In genomic region chr22:39239561-39240423, GRCh38 we compare ENCODE assay signal across 10 cellular contexts. TPM values are rescaled to one million over a fixed set of nuclear protein-coding genes. Genes with fewer than 3 reads are reported as not detected.
DNase-seq lines count a peak whose midpoint lies in the region; ATAC-seq and TF ChIP-seq lines count a peak whose summit lies in the region.
"Had no signal": no experiment of that assay in that cellular context is flagged by ENCODE, and none has a peak within 500 bp of the region (broad histone marks: within the 10 kb centered on the region; RNA-seq: fewer than 3 reads in every experiment).

No MANE protein-coding gene starts in this region.

- H3K4me3 ChIP-seq in upper lobe of left lung, result peak overlapping the region in 2 of 4 donors; percentile 64 to 79
- H3K4me3 ChIP-seq: thoracic aorta had no signal

- TF ChIP-seq POLR2A in upper lobe of left lung (IDR thresholded peaks at IDR 0.05), result no peak

- H3K36me3 Mint-ChIP-seq in activated T-cell treated with anti-CD3 and anti-CD28 coated beads, Interleukin-2, amount 50 U/mL, for 24 hours (ENCODE audit: low read depth), result no peaks in the 10 kb centered on the region
- peaks cover 0 to 4% of the 10 kb centered on the region in 2 donors for H3K36me3 Mint-ChIP-seq in activated T-cell treated with anti-CD3 and anti-CD28 coated beads, Interleukin-2, amount 50 U/mL, for 72 hours (ENCODE audit: insufficient read depth in 2 of 2)

- no peaks in the 10 kb centered on the region for H3K36me3 ChIP-seq in upper lobe of left lung
- H3K36me3 ChIP-seq: thoracic aorta had no signal

- peak overlapping the region; percentile 69 for H3K4me3 Mint-ChIP-seq in activated T-cell treated with anti-CD3 and anti-CD28 coated beads, Interleukin-2, amount 50 U/mL, for 24 hours
- H3K4me3 Mint-ChIP-seq in activated T-cell treated with anti-CD3 and anti-CD28 coated beads, Interleukin-2, amount 50 U/mL, for 72 hours, result peak overlapping the region; percentile 87 to 93

- no peak for ATAC-seq in activated T-cell treated with anti-CD3 and anti-CD28 coated beads, Interleukin-2, amount 50 U/mL, for 72 hours (replicated peaks in 1 of 2)
- ATAC-seq in left lobe of liver (peak; percentile 74), upper lobe of left lung (ENCODE audit: low FRiP score in 2 of 2) (peak in 1 of 2 donors; percentile 58), HG03460 (IDR thresholded peaks at IDR 0.05; ENCODE audit: unreplicated experiment) (no peak)

- DNase-seq in activated T-cell treated with anti-CD3 and anti-CD28 coated beads, Interleukin-2, amount 50 U/mL, for 24 hours, result no peak
- no peak for DNase-seq in activated T-cell treated with anti-CD3 and anti-CD28 coated beads for 4 hours
- DNase-seq in activated T-cell treated with anti-CD3 and anti-CD28 coated beads, Interleukin-2, amount 50 U/mL, for 72 hours, result no peak
- peak; percentile 79 for DNase-seq in left lobe of liver (ENCODE audit: low spot score)
- DNase-seq in upper lobe of left lung, result peak; percentile 92
- DNase-seq in effector CD4-positive, alpha-beta T cell, result no peak
- DNase-seq in foreskin melanocyte, result no peak
- DNase-seq: endodermal cell had no signal

- H3K4me1 Mint-ChIP-seq in activated T-cell treated with anti-CD3 and anti-CD28 coated beads, Interleukin-2, amount 50 U/mL, for 24 hours (ENCODE audit: low read depth), result peaks cover 69% of the 10 kb centered on the region
- peaks cover 67% of the 10 kb centered on the region for H3K4me1 Mint-ChIP-seq in activated T-cell treated with anti-CD3 and anti-CD28 coated beads, Interleukin-2, amount 50 U/mL, for 72 hours (ENCODE audit: low read depth)

- peaks cover 92 to 100% (median 94%) of the 10 kb centered on the region in 4 donors for H3K4me1 ChIP-seq in upper lobe of left lung

- WGBS in upper lobe of left lung, 2 donors, result 42 to 55% methylated on average over 10 to 19 of the region's 20 CpGs

- peak overlapping the region; percentile 73 to 92 (median 81) for H3K27ac ChIP-seq in upper lobe of left lung
- H3K27ac ChIP-seq: thoracic aorta had no signal

- H3K9me3 ChIP-seq in upper lobe of left lung, result no peaks in the 10 kb centered on the region
- H3K9me3 ChIP-seq: thoracic aorta had no signal

- no peak for TF ChIP-seq EP300 in upper lobe of left lung (IDR thresholded peaks at IDR 0.05)

- H3K27me3 ChIP-seq in upper lobe of left lung, result peaks cover 0 to 7% (median 3%) of the 10 kb centered on the region in 4 donors

- no peak for TF ChIP-seq CTCF in upper lobe of left lung (IDR thresholded peaks at IDR 0.05)

- H3K27me3 Mint-ChIP-seq in activated T-cell treated with anti-CD3 and anti-CD28 coated beads, Interleukin-2, amount 50 U/mL, for 24 hours, result peaks cover 45% of the 10 kb centered on the region
- H3K27me3 Mint-ChIP-seq in activated T-cell treated with anti-CD3 and anti-CD28 coated beads, Interleukin-2, amount 50 U/mL, for 72 hours (ENCODE audit: low read depth), result peaks cover 54% of the 10 kb centered on the region

- H3K27ac Mint-ChIP-seq in activated T-cell treated with anti-CD3 and anti-CD28 coated beads, Interleukin-2, amount 50 U/mL, for 24 hours, result no peak overlapping the region
- peak overlapping the region; percentile 39 for H3K27ac Mint-ChIP-seq in activated T-cell treated with anti-CD3 and anti-CD28 coated beads, Interleukin-2, amount 50 U/mL, for 72 hours

- H3K9me3 Mint-ChIP-seq in activated T-cell treated with anti-CD3 and anti-CD28 coated beads, Interleukin-2, amount 50 U/mL, for 24 hours, result no peaks in the 10 kb centered on the region
- H3K9me3 Mint-ChIP-seq in activated T-cell treated with anti-CD3 and anti-CD28 coated beads, Interleukin-2, amount 50 U/mL, for 72 hours, result no peaks in the 10 kb centered on the region
- H3K9me3 Mint-ChIP-seq: endodermal cell had no signal

RNA-seq across cellular contexts. Expression of gene PDGFB, which starts 5.0 kb away (rescaled TPM):
- total RNA-seq in activated T-cell treated with anti-CD3 and anti-CD28 coated beads, Interleukin-2, amount 50 U/mL, for 72 hours, result 1 to 10 TPM; 2.9 to 4.6 TPM
- total RNA-seq in left lobe of liver (0.43 TPM), upper lobe of left lung (10 to 100 TPM; 15.4 to 41.7 (median 24.1) TPM)

Comparison
In these comparisons a context has a peak if more than half of its experiments do, and no peak if none do; other contexts are left out.
1. DNase-seq: peak in left lobe of liver (single experiment) and upper lobe of left lung (2 of 2); none in activated T-cell treated with anti-CD3 and anti-CD28 coated beads, Interleukin-2, amount 50 U/mL, for 24 hours (single experiment), activated T-cell treated with anti-CD3 and anti-CD28 coated beads for 4 hours (single experiment), activated T-cell treated with anti-CD3 and anti-CD28 coated beads, Interleukin-2, amount 50 U/mL, for 72 hours (0 of 2), effector CD4-positive, alpha-beta T cell (single experiment) and foreskin melanocyte (single experiment).